In genomic region chr3:182794806-182795369, GRCh38 we compare ENCODE assay signal across 8 cellular contexts. TPM values are rescaled to one million over a fixed set of nuclear protein-coding genes. Genes with fewer than 3 reads are reported as not detected.
DNase-seq lines count a peak whose midpoint lies in the region; ATAC-seq and TF ChIP-seq lines count a peak whose summit lies in the region.

No MANE protein-coding gene starts in this region.

- no peaks in the 10 kb centered on the region for H3K27me3 ChIP-seq in PC-3 (ENCODE audit: low read length)
- H3K27me3 ChIP-seq in esophagus (ENCODE audit: control insufficient read depth in 1 of 2, insufficient read depth in 2 of 2, low read length in 2 of 2) = no peaks in the 10 kb centered on the region

- H2AFZ ChIP-seq in PC-3 (ENCODE audit: low read length) = peak overlapping the region; percentile 84

- CTCF ChIA-PET in PC-3 (lab: Charles Lee) = interaction anchor here (0.7 kb wide), 1 partner anchor 81 kb away, joined by 3 read pairs; no protein-coding TSS in a partner anchor

- H3K27ac ChIP-seq in PC-3 (ENCODE audit: low read length) (no peak overlapping the region), esophagus (ENCODE audit: low read depth in 2 of 2, low read length in 1 of 2) (peak overlapping the region; percentile 65 to 97)

- peaks cover 16% of the 10 kb centered on the region for H3K4me1 ChIP-seq in PC-3 (ENCODE audit: insufficient read depth, low read length)
- H3K4me1 ChIP-seq in esophagus (ENCODE audit: control insufficient read depth in 2 of 2, insufficient read depth in 2 of 2, low read length in 1 of 2) = no peaks in the 10 kb centered on the region

- H3K4me3 ChIP-seq in PC-3 (ENCODE audit: low read length) (peak overlapping the region; percentile 81), esophagus (ENCODE audit: low read depth in 1 of 2, low read length in 2 of 2) (peak overlapping the region; percentile 91 to 97)

- H3K27me3 Mint-ChIP-seq in progenitor cell of endocrine pancreas = no peaks in the 10 kb centered on the region

- H3K9me3 ChIP-seq in PC-3 (ENCODE audit: low read length) (no peaks in the 10 kb centered on the region), esophagus (ENCODE audit: control insufficient read depth in 2 of 2, insufficient read depth in 1 of 2, low read depth in 1 of 2, low read length in 1 of 2) (no peaks in the 10 kb centered on the region)

- DNase-seq in EH (ENCODE audit: low read depth) (peak; percentile 16), PC-3 (no peak), progenitor cell of endocrine pancreas (ENCODE audit: low spot score, unreplicated experiment) (no peak), AG08395 (ENCODE audit: low spot score) (no peak)
- DNase-seq in stimulated activated naive CD4-positive, alpha-beta T cell (lab: John Stamatoyannopoulos, UW) = no peak
- no peak for DNase-seq in activated CD8-positive, alpha-beta memory T cell treated with anti-CD3 and anti-CD28 coated beads for 24 hours

- H3K36me3 ChIP-seq in PC-3 (ENCODE audit: low read depth, low read length) (no peaks in the 10 kb centered on the region), esophagus (ENCODE audit: control insufficient read depth in 2 of 2, insufficient read depth in 2 of 2, low read length in 1 of 2) (no peaks in the 10 kb centered on the region)

- H3K9me3 Mint-ChIP-seq in progenitor cell of endocrine pancreas (ENCODE audit: low read depth) = no peaks in the 10 kb centered on the region

- TF ChIP-seq CTCF in PC-3 (conservative IDR thresholded peaks at IDR 0.05; ENCODE audit: low read depth, low read length) = no peak
- TF ChIP-seq CTCF in progenitor cell of endocrine pancreas (IDR thresholded peaks at IDR 0.05; ENCODE audit: unreplicated experiment) = no peak

- H3K4me3 Mint-ChIP-seq in progenitor cell of endocrine pancreas (ENCODE audit: low read depth) = peak overlapping the region; percentile 93

- POLR2A ChIA-PET in PC-3 (lab: Charles Lee; ENCODE audit: unreplicated experiment) = no interaction called here

- peaks cover 23% of the 10 kb centered on the region for H3K4me1 Mint-ChIP-seq in progenitor cell of endocrine pancreas (ENCODE audit: low read depth)

- no peaks in the 10 kb centered on the region for H4K20me1 ChIP-seq in PC-3 (ENCODE audit: low read length)

- peaks cover 6% of the 10 kb centered on the region for H3K36me3 Mint-ChIP-seq in progenitor cell of endocrine pancreas (ENCODE audit: insufficient read depth)

- 4 to 5% methylated on average over 6 of the region's 6 CpGs for WGBS in esophagus, 2 donors

- H3K79me2 ChIP-seq in PC-3 (ENCODE audit: low read length) = peaks cover 50% of the 10 kb centered on the region

- no peaks in the 10 kb centered on the region for H3F3A ChIP-seq in PC-3 (ENCODE audit: low read length, unreplicated experiment)

- intact Hi-C loops in PC-3 (cut with micrococcal nuclease) = loop anchor here (1.0 to 5.0 kb wide), 4 partner anchors 42 to 92 kb away; no protein-coding TSS in a partner anchor

- peak overlapping the region; percentile 96 for H3K27ac Mint-ChIP-seq in progenitor cell of endocrine pancreas

- peak overlapping the region; percentile 84 for H3K4me2 ChIP-seq in PC-3 (ENCODE audit: low read length)

- no peaks in the 10 kb centered on the region for H3K9me2 ChIP-seq in PC-3 (replicated peaks; ENCODE audit: low read length)

- H3K9ac ChIP-seq in PC-3 (ENCODE audit: low read length) = peak overlapping the region; percentile 78

- BruUV-seq in PC-3 (replicated peaks; lab: Mats Ljungman, UMichigan) = no TSS peak

- ATAC-seq in PC-3 (no peak), HG03442 (IDR thresholded peaks at IDR 0.05; ENCODE audit: unreplicated experiment) (no peak)

RNA-seq across cellular contexts. Expression of gene ATP11B, which starts 1.6 kb away (rescaled TPM):
- total RNA-seq in PC-3 (2014; rRNA removed) = 48.8 and 56.2 TPM in 2 replicates
- polyA plus RNA-seq in esophagus = 10 to 100 TPM; 25.7 to 32.9 TPM
- 119 and 127 TPM in 2 replicates for total RNA-seq in progenitor cell of endocrine pancreas
